In genomic region chr7:108456845-108457540, GRCh38 we compare ENCODE assay signal across 9 cellular contexts. TPM values are rescaled to one million over a fixed set of nuclear protein-coding genes. Genes with fewer than 3 reads are reported as not detected.
DNase-seq lines count a peak whose midpoint lies in the region; ATAC-seq, FAIRE-seq and TF ChIP-seq lines count a peak whose summit lies in the region.
"Had no signal": no experiment of that assay in that cellular context is flagged by ENCODE, and none has a peak within 500 bp of the region (broad histone marks: within the 10 kb centered on the region; RNA-seq: fewer than 3 reads in every experiment).

No MANE protein-coding gene starts in this region.

- FAIRE-seq in GM12878 (lab: Jason Lieb, UNC), result no peak
- FAIRE-seq: D721Med had no signal

- no peaks in the 10 kb centered on the region for H3K9me3 Mint-ChIP-seq in memory B cell
- H3K9me3 Mint-ChIP-seq in type B pancreatic cell, result no peaks in the 10 kb centered on the region

- no peaks in the 10 kb centered on the region for H3K36me3 ChIP-seq in heart left ventricle
- H3K36me3 ChIP-seq in GM12878 (ENCODE audit: control insufficient read depth in 2 of 2, insufficient read depth in 2 of 2, low read length in 1 of 2), result no peaks in the 10 kb centered on the region

- H4K20me1 ChIP-seq in GM12878 (ENCODE audit: control insufficient read depth, insufficient read depth), result no peaks in the 10 kb centered on the region; the same call in 1 of the 2 replicates

- in situ Hi-C loops in GM12878 (cut with MboI), result loop anchor here (5.0 kb wide), 1 partner anchor 275 kb away; no protein-coding TSS in a partner anchor

- POLR2A ChIA-PET in GM12878 (lab: Charles Lee), result no interaction called here

- 11 to 14% (median 11%) methylated on average over 19 of the region's 19 CpGs for WGBS in heart left ventricle, 4 donors
- WGBS in GM12878 (ENCODE audit: insufficient coverage, insufficient replicate concordance, low lambda C conversion rate, missing lambda C conversion rate), result 22% methylated on average over 19 of the region's 19 CpGs

- peaks cover 7 to 75% (median 40%) of the 10 kb centered on the region in 9 donors for H3K27me3 ChIP-seq in heart left ventricle
- peaks cover 13 to 20% of the 10 kb centered on the region in 2 experiments for H3K27me3 ChIP-seq in GM12878 (replicated peaks in 1 of 2; ENCODE audit: control insufficient read depth in 2 of 2, insufficient read depth in 2 of 2, low read length in 1 of 2)

- H3K9ac ChIP-seq in GM12878 (ENCODE audit: control insufficient read depth, insufficient read depth, low read length), result no peak overlapping the region

- no peak for TF ChIP-seq EP300 in GM12878 (IDR thresholded peaks at IDR 0.05; ENCODE audit: borderline replicate concordance in 1 of 2, control insufficient read depth in 1 of 2, low read depth in 2 of 2, low read length in 2 of 2)

- SMC1A ChIA-PET in GM12878 (lab: Charles Lee; ENCODE audit: uncharacterized antibody, unreplicated experiment), result interaction anchor here (0.9 kb wide), 1 partner anchor 187 kb away, joined by 3 read pairs; no protein-coding TSS in a partner anchor

- CTCF ChIA-PET in GM12878 (lab: Yijun Ruan, JAX), result interaction anchor here (0.9 to 1.2 kb wide), 2 partner anchors 29 to 73 kb away, joined by 3 to 4 read pairs; no protein-coding TSS in a partner anchor

- TF ChIP-seq POLR2A in heart left ventricle (IDR thresholded peaks at IDR 0.05) (no peak), GM12878 (IDR thresholded peaks at IDR 0.05; ENCODE audit: low read depth, low read length) (no peak)

- H3K27ac Mint-ChIP-seq in memory B cell (no peak overlapping the region), type B pancreatic cell (peak overlapping the region; percentile 31)

- H3K4me2 ChIP-seq in GM12878 (ENCODE audit: control insufficient read depth, insufficient read depth), result 0 out of 2 replicates have a peak overlapping the region, but pooled peaks have one; percentile 17

- intact Hi-C loops in heart left ventricle (cut with DNase I) (loop anchor here in 4 of 10 donors (2.0 to 10.0 kb wide), 2 partner anchors 272 to 276 kb away; no protein-coding TSS in a partner anchor), left cardiac atrium (cut with DNase I) (no loop called here), GM12878 (cut with micrococcal nuclease; ENCODE audit: unreplicated experiment) (no loop called here)

- no peak for ATAC-seq in heart left ventricle
- ATAC-seq in left cardiac atrium, result no peak
- no peak for ATAC-seq in GM12878
- no peak for ATAC-seq in memory B cell (ENCODE audit: low read depth)
- no peak for ATAC-seq in GM19035 (IDR thresholded peaks at IDR 0.05; ENCODE audit: unreplicated experiment)

- H3K36me3 Mint-ChIP-seq in memory B cell (no peaks in the 10 kb centered on the region), type B pancreatic cell (no peaks in the 10 kb centered on the region)

- no peak overlapping the region for H3K27ac ChIP-seq in heart left ventricle
- no peak overlapping the region for H3K27ac ChIP-seq in GM12878 (ENCODE audit: control insufficient read depth, insufficient read depth)

- H3K79me2 ChIP-seq in GM12878 (ENCODE audit: control insufficient read depth, insufficient read depth, low read length), result no peaks in the 10 kb centered on the region

- no peak overlapping the region for H2AFZ ChIP-seq in GM12878 (ENCODE audit: control insufficient read depth, low read depth, low read length)

- peak overlapping the region in 9 of 12 donors; percentile 29 to 57 (median 50) for H3K4me3 ChIP-seq in heart left ventricle
- no peak overlapping the region for H3K4me3 ChIP-seq in GM12878

- TF ChIP-seq CTCF in heart left ventricle (IDR thresholded peaks at IDR 0.05) (no peak), GM12878 (IDR thresholded peaks at IDR 0.05 in 2 of 3, conservative IDR thresholded peaks at IDR 0.05 in 1 of 3; ENCODE audit: control insufficient read depth in 2 of 3, extremely low read depth in 1 of 3, insufficient read depth in 1 of 3, low read depth in 3 of 3, low read length in 3 of 3) (no peak), type B pancreatic cell (conservative IDR thresholded peaks at IDR 0.05) (no peak)

- peaks cover 28% of the 10 kb centered on the region for H3K27me3 Mint-ChIP-seq in memory B cell
- peaks cover 50% of the 10 kb centered on the region for H3K27me3 Mint-ChIP-seq in type B pancreatic cell

- BruUV-seq in GM12878 (replicated peaks; lab: Mats Ljungman, UMichigan), result no TSS peak

- peaks cover 15% of the 10 kb centered on the region for H3K4me1 Mint-ChIP-seq in memory B cell
- H3K4me1 Mint-ChIP-seq in type B pancreatic cell (ENCODE audit: unreplicated experiment), result peaks cover 15% of the 10 kb centered on the region

- DNase-seq in heart left ventricle (no peak), left cardiac atrium (no peak), GM12878 (ENCODE audit: low read depth, low spot score) (no peak), memory B cell (ENCODE audit: low spot score in 2 of 2) (no peak), type B pancreatic cell (ENCODE audit: extremely low spot score, unreplicated experiment) (no peak), HK-2 (ENCODE audit: unreplicated experiment) (no peak)
- no peak for DNase-seq in stimulated activated CD4-positive, alpha-beta T cell treated with anti-CD3 and anti-CD28 coated beads, Interleukin-4, amount 100 ng/mL, for 4 hours

- RAD21 ChIA-PET in GM12878 (lab: Charles Lee; ENCODE audit: unreplicated experiment), result interaction anchor here (0.7 to 1.9 kb wide), 3 partner anchors 273 to 277 kb away, joined by 3 to 5 read pairs (median 3); no protein-coding TSS in a partner anchor

- H3K4me1 ChIP-seq in heart left ventricle (peaks cover 0 to 25% (median 16%) of the 10 kb centered on the region in 12 donors), GM12878 (ENCODE audit: control insufficient read depth, insufficient read depth, low read length) (no peaks in the 10 kb centered on the region)

- no peaks in the 10 kb centered on the region for H3K9me3 ChIP-seq in heart left ventricle
- no peaks in the 10 kb centered on the region for H3K9me3 ChIP-seq in GM12878 (replicated peaks; ENCODE audit: control insufficient read depth, insufficient read depth, low read length)

- H3K4me3 Mint-ChIP-seq in memory B cell (peak overlapping the region; percentile 83), type B pancreatic cell (peak overlapping the region; percentile 80)

- TF ChIP-seq RAD21 in GM12878 (IDR thresholded peaks at IDR 0.05; ENCODE audit: insufficient read depth, low read depth, low read length), result no peak

TF ChIP-seq in GM12878, 131 proteins besides CTCF, POLR2A, EP300 and RAD21 (continues in another document):
- no peak for TF ChIP-seq TCF3 (IDR thresholded peaks at IDR 0.05; ENCODE audit: borderline replicate concordance, insufficient read depth, low read depth, low read length)

RNA-seq across cellular contexts. Expression of gene NRCAM, which starts 0.8 kb away (rescaled TPM):
- 1 to 10 TPM in 3 of 9 donors, under 1 TPM in 6; 0.07 to 2.5 (median 0.36) TPM for total RNA-seq in heart left ventricle
- polyA plus RNA-seq in heart left ventricle, result under 1 TPM; 0.15 to 0.71 TPM
- 1 to 10 TPM in 1 of 2 donors, under 1 TPM in 1; 0.47 to 3.4 TPM for total RNA-seq in left cardiac atrium
- 19.5 and 22.2 TPM in 2 replicates for total RNA-seq in GM12878 (2013; cell fraction: nucleolus; rRNA removed)
- 0.98 and 1.2 TPM in 2 replicates for total RNA-seq in GM12878 (2014; rRNA removed)
- total RNA-seq in GM12878 (2014; rRNA removed; fragmentation: Illumina TruSeq; extraction: Trizol), result 1.1 and 1.6 TPM in 2 replicates
- 1.4 and 1.7 TPM in 2 replicates for total RNA-seq in GM12878 (2021)
- polyA plus RNA-seq in GM12878 (2011; ENCODE audit: low read depth), result 1.0 TPM
- 2.0 and 3.0 TPM in 2 replicates for polyA plus RNA-seq in GM12878 (2011; rRNA removed)
- polyA plus RNA-seq in GM12878 (2011; cell fraction: cytosol; rRNA removed), result 0.75 and 1.2 TPM in 2 replicates
- 2.1 and 3.4 TPM in 2 replicates for polyA plus RNA-seq in GM12878 (2011; cell fraction: nucleus; rRNA removed)
- polyA plus RNA-seq in GM12878 (2012), result 0.93 and 1.5 TPM in 2 replicates
- polyA plus RNA-seq in GM12878 (2014; fragmentation: Illumina TruSeq; extraction: Trizol), result 1.4 and 2.6 TPM in 2 replicates
- under 1 TPM; 0.32 to 0.49 TPM for polyA plus RNA-seq in GM12878 (2014; fragmentation: Nextera tagmentation; extraction: Ambion mirVana)
- polyA plus RNA-seq in GM12878 (2014; rRNA removed), result 0.59 and 0.75 TPM in 2 replicates
- polyA plus RNA-seq in GM12878 (2016; fragmentation: Nextera tagmentation; extraction: Ambion mirVana), result under 1 TPM; 0.30 to 0.92 TPM
- 2.8 and 3.2 TPM in 2 replicates for polyA minus RNA-seq in GM12878 (2011; rRNA and poly(A)+ RNA removed)
- polyA minus RNA-seq in GM12878 (2011; cell fraction: cytosol; rRNA and poly(A)+ RNA removed), result 0.52 and 1.6 TPM in 2 replicates
- polyA minus RNA-seq in GM12878 (2011; cell fraction: nucleus; rRNA and poly(A)+ RNA removed), result 3.1 and 3.4 TPM in 2 replicates
- 34.4 and 41.0 TPM in 2 replicates for total RNA-seq in type B pancreatic cell (ENCODE audit: low replicate concordance)
